2 cellular contexts compared by ENCODE assay signal in the genomic region with DNA sequence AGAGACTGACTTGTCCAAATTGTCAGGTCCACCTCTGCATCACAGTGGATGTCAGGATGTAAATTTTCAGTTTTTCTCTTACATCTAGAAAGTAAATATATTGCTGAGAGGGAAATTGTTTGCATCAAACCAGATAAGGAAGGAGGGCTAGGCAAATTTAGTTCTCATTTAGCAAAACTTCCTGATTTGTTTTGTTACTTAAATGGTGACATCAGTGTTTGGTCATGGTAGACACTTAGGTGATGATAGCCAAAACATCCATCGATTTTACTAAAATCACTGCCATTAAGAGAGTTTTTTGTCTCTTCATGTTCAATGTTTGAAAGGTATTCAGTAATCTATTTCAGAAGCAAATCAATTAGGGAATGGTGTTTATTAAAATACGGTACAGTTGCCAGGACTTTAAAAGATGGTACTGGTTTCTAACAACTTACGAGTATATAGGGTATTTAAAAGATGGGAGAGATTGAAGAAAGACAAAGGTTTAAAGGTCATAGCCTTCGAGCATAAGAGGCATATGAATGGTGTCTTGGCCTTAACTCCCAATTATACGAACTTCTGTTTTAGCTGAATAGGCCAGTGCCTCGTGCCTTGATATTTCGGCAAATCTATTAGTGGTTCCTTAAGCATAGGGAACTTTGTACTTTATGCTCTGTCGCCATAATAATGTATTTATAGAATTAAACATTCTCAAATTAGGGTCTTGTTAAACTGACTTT.
TF ChIP-seq lines count a peak whose summit lies in the region.

No MANE protein-coding gene starts in this region.

TF ChIP-seq in A549, 52 proteins besides CTCF, POLR2A, EP300 and RAD21 (continued from another document):
- no peak for TF ChIP-seq KDM5A (IDR thresholded peaks at IDR 0.05)
- TF ChIP-seq NR3C1 (IDR thresholded peaks at IDR 0.05) = no peak
- TF ChIP-seq HOXA7 (CRISPR knock-in tag; IDR thresholded peaks at IDR 0.05) = 0 out of 2 replicates have a peak, but pooled peaks have one; percentile 16
- no peak for TF ChIP-seq JUN (IDR thresholded peaks at IDR 0.05)
- TF ChIP-seq NPAS2 (CRISPR knock-in tag; IDR thresholded peaks at IDR 0.05; ENCODE audit: borderline replicate concordance) = no peak
- no peak for TF ChIP-seq MYC (IDR thresholded peaks at IDR 0.05; ENCODE audit: borderline replicate concordance, low read length)
- no peak for TF ChIP-seq ZC3H11A (IDR thresholded peaks at IDR 0.05)
- 0 out of 2 replicates have a peak, but pooled peaks have one; percentile 13 for TF ChIP-seq RARB (CRISPR knock-in tag; IDR thresholded peaks at IDR 0.05)
- 0 out of 2 replicates have a peak, but pooled peaks have one; percentile 31 for TF ChIP-seq TFCP2L1 (CRISPR knock-in tag; IDR thresholded peaks at IDR 0.05)
- no peak for TF ChIP-seq CHD4 (IDR thresholded peaks at IDR 0.05; ENCODE audit: borderline replicate concordance)
- TF ChIP-seq, protein P1, sequence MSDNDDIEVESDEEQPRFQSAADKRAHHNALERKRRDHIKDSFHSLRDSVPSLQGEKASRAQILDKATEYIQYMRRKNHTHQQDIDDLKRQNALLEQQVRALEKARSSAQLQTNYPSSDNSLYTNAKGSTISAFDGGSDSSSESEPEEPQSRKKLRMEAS (IDR thresholded peaks at IDR 0.05) = no peak
- no peak for TF ChIP-seq MAFK (IDR thresholded peaks at IDR 0.05; ENCODE audit: partially characterized antibody)

TF ChIP-seq in HCT116, 20 proteins besides CTCF, POLR2A, EP300 and RAD21:
- TF ChIP-seq, protein P2, sequence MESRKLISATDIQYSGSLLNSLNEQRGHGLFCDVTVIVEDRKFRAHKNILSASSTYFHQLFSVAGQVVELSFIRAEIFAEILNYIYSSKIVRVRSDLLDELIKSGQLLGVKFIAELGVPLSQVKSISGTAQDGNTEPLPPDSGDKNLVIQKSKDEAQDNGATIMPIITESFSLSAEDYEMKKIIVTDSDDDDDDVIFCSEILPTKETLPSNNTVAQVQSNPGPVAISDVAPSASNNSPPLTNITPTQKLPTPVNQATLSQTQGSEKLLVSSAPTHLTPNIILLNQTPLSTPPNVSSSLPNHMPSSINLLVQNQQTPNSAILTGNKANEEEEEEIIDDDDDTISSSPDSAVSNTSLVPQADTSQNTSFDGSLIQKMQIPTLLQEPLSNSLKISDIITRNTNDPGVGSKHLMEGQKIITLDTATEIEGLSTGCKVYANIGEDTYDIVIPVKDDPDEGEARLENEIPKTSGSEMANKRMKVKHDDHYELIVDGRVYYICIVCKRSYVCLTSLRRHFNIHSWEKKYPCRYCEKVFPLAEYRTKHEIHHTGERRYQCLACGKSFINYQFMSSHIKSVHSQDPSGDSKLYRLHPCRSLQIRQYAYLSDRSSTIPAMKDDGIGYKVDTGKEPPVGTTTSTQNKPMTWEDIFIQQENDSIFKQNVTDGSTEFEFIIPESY (IDR thresholded peaks at IDR 0.05; ENCODE audit: extremely low read depth, insufficient replicate concordance, low read length) = no peak
- TF ChIP-seq SIN3A (IDR thresholded peaks at IDR 0.05; ENCODE audit: low read depth) (0 out of 2 replicates have a peak, but pooled peaks have one; percentile 19), JUND (IDR thresholded peaks at IDR 0.05) (peak; percentile 4; the same call in 1 of the 2 replicates)
